ENCODE assay signal across 19 cellular contexts in the genomic region with DNA sequence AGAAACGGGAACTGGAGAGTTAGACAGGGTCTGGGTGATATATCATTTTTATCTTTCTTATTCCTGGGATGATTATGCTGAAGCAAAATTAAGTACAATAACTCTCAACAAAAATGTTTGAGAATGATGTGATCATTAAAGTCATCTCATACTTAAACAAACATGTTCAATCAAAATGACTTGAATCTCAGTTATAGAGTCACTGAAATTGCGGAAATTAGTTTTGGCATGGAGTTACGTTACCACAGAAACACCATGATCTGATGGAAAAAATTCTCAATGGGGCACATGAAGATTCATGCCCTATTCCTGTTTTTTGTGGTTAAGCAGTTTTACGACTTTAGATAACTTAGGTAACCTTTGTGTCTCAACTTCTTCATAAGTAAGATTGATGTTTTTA.
DNase-seq lines count a peak whose midpoint lies in the region; ATAC-seq, FAIRE-seq and TF ChIP-seq lines count a peak whose summit lies in the region.
"Had no signal": no experiment of that assay in that cellular context is flagged by ENCODE, and none has a peak within 500 bp of the region (broad histone marks: within the 10 kb centered on the region; RNA-seq: fewer than 3 reads in every experiment).

No MANE protein-coding gene starts in this region.

- CTCF ChIA-PET in HEK293T (lab: Yijun Ruan, JAX) = no interaction called here

- FAIRE-seq in D721Med (lab: Jason Lieb, UNC) = peak; percentile 25
- FAIRE-seq: A204.1, G401.6, GM12892, GM19239 had no signal

- DNase-seq in D721Med (ENCODE audit: insufficient read length, low spot score) = no peak
- no peak for DNase-seq in HEK293T (ENCODE audit: extremely low spot score)
- peak; percentile 17 for DNase-seq in amniotic epithelial cell (ENCODE audit: low read depth)
- DNase-seq in NCI-H748 (lab: John Stamatoyannopoulos, UW; ENCODE audit: unreplicated experiment) = no peak
- DNase-seq in NCI-H526 (lab: John Stamatoyannopoulos, UW) = no peak
- DNase-seq: Caco-2; CD4-positive, CD25-positive, alpha-beta regulatory T cell; CD8-positive, alpha-beta T cell; DMS53; DMS79 treated with DMSO at 0.1 percent for 48 hours; H9 had no signal

- POLR2A ChIA-PET in HEK293T (lab: Yijun Ruan, JAX) = no interaction called here

- ATAC-seq in GM18861 (IDR thresholded peaks at IDR 0.05; ENCODE audit: unreplicated experiment) = no peak
- no peak for ATAC-seq in HG03457 (IDR thresholded peaks at IDR 0.05; ENCODE audit: unreplicated experiment)
- ATAC-seq: CD8-positive, alpha-beta T cell; GM23338; HCT116 had no signal

- TF ChIP-seq CTCF in D721Med (IDR thresholded peaks at IDR 0.05; ENCODE audit: insufficient read depth, missing control alignments) = no peak

TF ChIP-seq in HEK293T, 16 proteins besides CTCF, POLR2A, EP300 and RAD21:
- TF ChIP-seq, protein P1, sequence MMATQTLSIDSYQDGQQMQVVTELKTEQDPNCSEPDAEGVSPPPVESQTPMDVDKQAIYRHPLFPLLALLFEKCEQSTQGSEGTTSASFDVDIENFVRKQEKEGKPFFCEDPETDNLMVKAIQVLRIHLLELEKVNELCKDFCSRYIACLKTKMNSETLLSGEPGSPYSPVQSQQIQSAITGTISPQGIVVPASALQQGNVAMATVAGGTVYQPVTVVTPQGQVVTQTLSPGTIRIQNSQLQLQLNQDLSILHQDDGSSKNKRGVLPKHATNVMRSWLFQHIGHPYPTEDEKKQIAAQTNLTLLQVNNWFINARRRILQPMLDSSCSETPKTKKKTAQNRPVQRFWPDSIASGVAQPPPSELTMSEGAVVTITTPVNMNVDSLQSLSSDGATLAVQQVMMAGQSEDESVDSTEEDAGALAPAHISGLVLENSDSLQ (IDR thresholded peaks at IDR 0.05) = 0 out of 2 replicates have a peak, but pooled peaks have one; percentile 5
- TF ChIP-seq SP1 (IDR thresholded peaks at IDR 0.05) = no peak
